In the genomic region with DNA sequence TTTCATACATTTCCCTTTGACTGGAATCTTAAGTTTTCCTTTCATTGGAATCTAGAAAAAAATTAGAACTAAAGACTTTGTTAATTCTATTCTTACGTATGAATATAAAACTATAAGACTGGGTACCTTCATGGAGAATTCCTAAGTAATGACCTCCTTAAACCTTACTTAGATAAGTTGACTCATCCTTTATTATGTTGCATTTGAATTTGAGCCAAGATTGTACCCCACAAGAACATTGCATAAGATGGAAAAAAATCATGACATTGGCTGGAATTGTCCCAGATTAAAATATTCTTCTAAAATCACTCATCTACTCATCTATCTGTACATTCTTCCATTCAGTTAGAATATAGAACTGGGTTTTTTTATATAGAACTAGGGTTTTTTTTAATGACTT, we compare ENCODE assay signal across 20 cellular contexts.
A peak's percentile ranks its signal among the peaks of the same experiment; 100 is the strongest.
DNase-seq lines count a peak whose midpoint lies in the region; ATAC-seq and TF ChIP-seq lines count a peak whose summit lies in the region.
"Had no signal": no experiment of that assay in that cellular context is flagged by ENCODE, and none has a peak within 500 bp of the region (broad histone marks: within the 10 kb centered on the region; RNA-seq: fewer than 3 reads in every experiment).

No MANE protein-coding gene starts in this region.

- CTCF ChIA-PET in RWPE1 (lab: Yijun Ruan, JAX), result no interaction called here

- H3K4me2 ChIP-seq in GM23248 (ENCODE audit: unreplicated experiment), result no peak overlapping the region

- H3K27me3 Mint-ChIP-seq in stimulated activated naive CD8-positive, alpha-beta T cell treated with anti-CD3 and anti-CD28 coated beads, Interleukin-15, amount 100 ng/mL, for 72 hours, result no peaks in the 10 kb centered on the region

- H3K9me3 ChIP-seq in GM23248 (ENCODE audit: low read depth), result no peaks in the 10 kb centered on the region
- no peaks in the 10 kb centered on the region for H3K9me3 ChIP-seq in psoas muscle
- H3K9me3 ChIP-seq: SJSA1 had no signal

- H3K4me1 Mint-ChIP-seq in stimulated activated naive CD8-positive, alpha-beta T cell treated with anti-CD3 and anti-CD28 coated beads, Interleukin-15, amount 100 ng/mL, for 72 hours, result no peaks in the 10 kb centered on the region
- H3K4me1 Mint-ChIP-seq: CD4-positive, CD25-positive, alpha-beta regulatory T cell had no signal

- H3K27ac Mint-ChIP-seq in stimulated activated naive CD8-positive, alpha-beta T cell treated with anti-CD3 and anti-CD28 coated beads, Interleukin-15, amount 100 ng/mL, for 72 hours, result no peak overlapping the region
- H3K27ac Mint-ChIP-seq: CD4-positive, CD25-positive, alpha-beta regulatory T cell had no signal

- no peak overlapping the region for H3K4me3 Mint-ChIP-seq in stimulated activated naive CD8-positive, alpha-beta T cell treated with anti-CD3 and anti-CD28 coated beads, Interleukin-15, amount 100 ng/mL, for 72 hours
- H3K4me3 Mint-ChIP-seq: CD4-positive, CD25-positive, alpha-beta regulatory T cell had no signal

- intact Hi-C loops in psoas muscle (cut with DNase I), result no loop called here

- no peak overlapping the region for H3K9ac ChIP-seq in GM23248

- H3K27me3 ChIP-seq in GM23248 (replicated peaks; ENCODE audit: insufficient read depth) (no peaks in the 10 kb centered on the region), psoas muscle (ENCODE audit: insufficient read depth in 3 of 3, low read length in 2 of 3) (no peaks in the 10 kb centered on the region)
- H3K27me3 ChIP-seq: SJSA1 had no signal

- H3K27ac ChIP-seq in GM23248 (no peak overlapping the region), RWPE1 (no peak overlapping the region), psoas muscle (peak overlapping the region; percentile 31)
- H3K27ac ChIP-seq: SJSA1 had no signal

- no peak overlapping the region for H2AFZ ChIP-seq in GM23248

- H3K9me2 ChIP-seq in GM23248 (ENCODE audit: insufficient read depth), result no peaks in the 10 kb centered on the region

- no peaks in the 10 kb centered on the region for H3K9me3 Mint-ChIP-seq in stimulated activated naive CD8-positive, alpha-beta T cell treated with anti-CD3 and anti-CD28 coated beads, Interleukin-15, amount 100 ng/mL, for 72 hours

- POLR2A ChIA-PET in RWPE1 (lab: Yijun Ruan, JAX; ENCODE audit: low non-redundant PET), result no interaction called here

- no peak overlapping the region for H3K4me3 ChIP-seq in GM23248
- no peak overlapping the region for H3K4me3 ChIP-seq in choroid plexus epithelial cell (ENCODE audit: low read depth, low read length)
- no peak overlapping the region for H3K4me3 ChIP-seq in psoas muscle
- H3K4me3 ChIP-seq: GM12878, SJSA1 had no signal

- no peaks in the 10 kb centered on the region for H3F3A ChIP-seq in GM23248 (ENCODE audit: insufficient read depth)

- in situ Hi-C loops in GM23248 (cut with MboI), result no loop called here

- TF ChIP-seq CTCF in RWPE1 (conservative IDR thresholded peaks at IDR 0.05; ENCODE audit: low read depth) (no peak), choroid plexus epithelial cell (conservative IDR thresholded peaks at IDR 0.05; ENCODE audit: low read depth, low read length) (no peak), psoas muscle (IDR thresholded peaks at IDR 0.05) (no peak)

- peaks cover 6% of the 10 kb centered on the region; the same call in 1 of the 2 replicates for H3K4me1 ChIP-seq in GM23248 (ENCODE audit: insufficient read depth)
- H3K4me1 ChIP-seq in psoas muscle, result peaks cover 60% of the 10 kb centered on the region
- H3K4me1 ChIP-seq: SJSA1 had no signal

- DNase-seq in GM23248 (peak; percentile 14), RWPE1 (ENCODE audit: low spot score) (peak; percentile 3), choroid plexus epithelial cell (ENCODE audit: low read depth) (peak; percentile 14), psoas muscle (no peak), NCI-H1048 (lab: John Stamatoyannopoulos, UW) (no peak), dermis blood vessel endothelial cell (no peak), NCI-H1930 (lab: John Stamatoyannopoulos, UW) (no peak)
- DNase-seq in stimulated activated naive CD8-positive, alpha-beta T cell treated with anti-CD3 and anti-CD28 coated beads, Interleukin-15, amount 100 ng/mL, for 72 hours, result no peak
- DNase-seq: CD4-positive, CD25-positive, alpha-beta regulatory T cell; DMS53; GOT3; KG1; NCI-H1417; NCI-H2029; NCI-H2171 treated with DMSO at 0.1 percent for 48 hours; NCI-H510A treated with DMSO at 0.1 percent for 48 hours; NCI-H82; PC-3 had no signal

- H3K36me3 ChIP-seq in GM23248 (ENCODE audit: low read depth), result no peaks in the 10 kb centered on the region
- no peaks in the 10 kb centered on the region for H3K36me3 ChIP-seq in psoas muscle (ENCODE audit: insufficient read depth in 1 of 2, low read depth in 1 of 2)
- H3K36me3 ChIP-seq: SJSA1 had no signal

- no peaks in the 10 kb centered on the region for H3K79me2 ChIP-seq in GM23248 (ENCODE audit: insufficient read depth)

- no peak for ATAC-seq in psoas muscle
- no peak for ATAC-seq in stimulated activated naive CD8-positive, alpha-beta T cell treated with anti-CD3 and anti-CD28 coated beads, Interleukin-15, amount 100 ng/mL, for 72 hours
- ATAC-seq: GM12878, PC-3 had no signal

- WGBS in GM23248 (ENCODE audit: low coverage in 1 of 2, low lambda C conversion rate in 2 of 2, missing lambda C conversion rate in 2 of 2), 2 experiments, result 95 to 97% methylated on average over 1 of the region's 1 CpG
- WGBS in psoas muscle, 3 donors, result 87 to 97% (median 95%) methylated on average over 1 of the region's 1 CpG

- no peaks in the 10 kb centered on the region for H4K20me1 ChIP-seq in GM23248 (ENCODE audit: insufficient read depth)

Comparison
In these comparisons a context has a peak if more than half of its experiments do, and no peak if none do; other contexts are left out.
1. DNase-seq: peak in GM23248 (single experiment), RWPE1 (single experiment) and choroid plexus epithelial cell (single experiment); none in psoas muscle (0 of 2), NCI-H1048 (single experiment), stimulated activated naive CD8-positive, alpha-beta T cell treated with anti-CD3 and anti-CD28 coated beads, Interleukin-15, amount 100 ng/mL, for 72 hours (0 of 2), dermis blood vessel endothelial cell (single experiment) and NCI-H1930 (0 of 2).